In the genomic region with DNA sequence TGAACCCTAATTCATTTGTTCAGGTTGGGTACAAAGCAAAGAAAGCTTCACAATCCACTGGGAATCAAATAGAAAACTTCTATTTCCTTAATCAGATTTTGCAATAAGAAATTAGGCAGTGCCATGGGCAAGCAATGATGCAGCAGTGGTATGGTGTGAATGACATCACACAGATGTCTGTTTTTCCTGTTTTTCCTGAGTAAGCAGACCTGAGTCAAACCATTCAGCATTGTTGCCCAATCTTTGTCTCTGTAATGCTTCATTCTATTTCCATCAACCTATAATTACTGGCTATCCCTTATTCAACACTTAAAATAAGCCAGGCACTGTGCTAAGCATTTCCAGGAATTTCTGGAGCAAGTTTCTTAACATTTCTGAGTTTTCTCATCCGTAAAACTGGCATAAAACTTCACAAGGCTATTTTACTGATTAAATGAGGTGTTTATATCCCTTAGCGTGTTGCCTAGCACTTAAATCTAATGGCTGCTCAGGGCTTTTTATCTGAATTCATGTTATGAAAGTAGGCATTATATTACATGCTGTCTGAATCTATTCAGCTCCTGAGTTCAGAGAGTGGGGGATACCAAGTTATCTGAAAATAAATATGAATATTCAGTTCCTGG, we compare ENCODE assay signal across 10 cellular contexts. TPM values are rescaled to one million over a fixed set of nuclear protein-coding genes. Genes with fewer than 3 reads are reported as not detected.
A peak's percentile ranks its signal among the peaks of the same experiment; 100 is the strongest.
DNase-seq lines count a peak whose midpoint lies in the region; ATAC-seq and TF ChIP-seq lines count a peak whose summit lies in the region.
"Had no signal": no experiment of that assay in that cellular context is flagged by ENCODE, and none has a peak within 500 bp of the region (broad histone marks: within the 10 kb centered on the region; RNA-seq: fewer than 3 reads in every experiment).

No MANE protein-coding gene starts in this region.

- no peak overlapping the region for H3K4me3 ChIP-seq in Peyer's patch
- H3K4me3 ChIP-seq: thoracic aorta had no signal

- DNase-seq in SIG-M5 treated with dmso at 0.1 percent for 504 hours (lab: John Stamatoyannopoulos, UW; ENCODE audit: unreplicated experiment): peak; percentile 78
- DNase-seq in SIG-M5 (lab: John Stamatoyannopoulos, UW): no peak
- DNase-seq in NOMO-1 treated with dmso at 0.1 percent for 144 hours (lab: John Stamatoyannopoulos, UW; ENCODE audit: unreplicated experiment): peak; percentile 4
- DNase-seq in stimulated activated CD8-positive, alpha-beta memory T cell treated with anti-CD3 and anti-CD28 coated beads, Interleukin-4, amount 100 ng/mL, for 48 hours: peak; percentile 6
- DNase-seq in KG1 (lab: John Stamatoyannopoulos, UW): no peak
- no peak for DNase-seq in Peyer's patch

- peak; percentile 90 for ATAC-seq in esophagus mucosa
- ATAC-seq in HG03378 (IDR thresholded peaks at IDR 0.05; ENCODE audit: unreplicated experiment): no peak
- ATAC-seq: Panc1 had no signal

- H3K27ac ChIP-seq in Peyer's patch: no peak overlapping the region
- H3K27ac ChIP-seq: thoracic aorta had no signal

- H3K27me3 ChIP-seq in Peyer's patch: no peaks in the 10 kb centered on the region

- no peaks in the 10 kb centered on the region for H3K36me3 ChIP-seq in Peyer's patch
- H3K36me3 ChIP-seq: thoracic aorta had no signal

- no peak for TF ChIP-seq CTCF in Peyer's patch (IDR thresholded peaks at IDR 0.05)

- no peaks in the 10 kb centered on the region for H3K9me3 ChIP-seq in Peyer's patch
- H3K9me3 ChIP-seq: thoracic aorta had no signal

- no peaks in the 10 kb centered on the region for H3K4me1 ChIP-seq in Peyer's patch

- no peak for TF ChIP-seq POLR2A in Peyer's patch (IDR thresholded peaks at IDR 0.05)

RNA-seq across cellular contexts. Expression of a gene that starts 11.2 kb away (rescaled TPM):
- 39.6 TPM for total RNA-seq in esophagus mucosa
- 10 to 100 TPM; 17.3 to 49.7 (median 28.7) TPM for total RNA-seq in Peyer's patch

RNA-seq across cellular contexts. Expression of a gene that starts 15.6 kb away (rescaled TPM):
- 41.5 TPM for total RNA-seq in esophagus mucosa
- total RNA-seq in Peyer's patch: 10 to 100 TPM; 41.8 to 82.7 (median 73.8) TPM

RNA-seq across cellular contexts. Expression of a gene that starts 17.2 kb away (rescaled TPM):
- 72.7 TPM for total RNA-seq in esophagus mucosa
- 100 to 1,000 TPM; 123 to 324 (median 186) TPM for total RNA-seq in Peyer's patch

Comparison
In these comparisons a context has a peak if more than half of its experiments do, and no peak if none do; other contexts are left out.
1. DNase-seq: peak in SIG-M5 treated with dmso at 0.1 percent for 504 hours (single experiment), NOMO-1 treated with dmso at 0.1 percent for 144 hours (single experiment) and stimulated activated CD8-positive, alpha-beta memory T cell treated with anti-CD3 and anti-CD28 coated beads, Interleukin-4, amount 100 ng/mL, for 48 hours (single experiment); none in SIG-M5 (single experiment), KG1 (single experiment) and Peyer's patch (0 of 3).